17 cellular contexts compared by ENCODE assay signal in genomic region chr16:85353013-85353412, GRCh38.
"Had no signal": no experiment of that assay in that cellular context is flagged by ENCODE, and none has a peak within 500 bp of the region (broad histone marks: within the 10 kb centered on the region; RNA-seq: fewer than 3 reads in every experiment).

No MANE protein-coding gene starts in this region.

- H3K4me3 Mint-ChIP-seq: activated CD4-positive, alpha-beta T cell treated with anti-CD3 and anti-CD28 coated beads, Interleukin-2, amount 10 ng/mL, durations not matched to agents 24 days and 14 days; activated CD8-positive, alpha-beta T cell treated with anti-CD3 and anti-CD28 coated beads, Interleukin-2, amount 10 ng/mL, durations not matched to agents 7 days and 5 days; activated naive CD8-positive, alpha-beta T cell treated with anti-CD3 and anti-CD28 coated beads for 36 hours; immature natural killer cell; neural crest cell; stimulated activated naive CD8-positive, alpha-beta T cell treated with anti-CD3 and anti-CD28 coated beads, Interleukin-15, amount 100 ng/mL, for 72 hours had no signal

- ATAC-seq: activated CD8-positive, alpha-beta T cell treated with anti-CD3 and anti-CD28 coated beads, Interleukin-2, amount 10 ng/mL, durations not matched to agents 7 days and 5 days; stimulated activated naive CD8-positive, alpha-beta T cell treated with anti-CD3 and anti-CD28 coated beads, Interleukin-15, amount 100 ng/mL, for 72 hours had no signal

- H3K36me3 ChIP-seq: brain microvascular endothelial cell, esophagus squamous epithelium, thoracic aorta had no signal

- H3K27ac ChIP-seq: brain microvascular endothelial cell, thoracic aorta had no signal

- H3K4me1 Mint-ChIP-seq: activated CD4-positive, alpha-beta T cell treated with anti-CD3 and anti-CD28 coated beads, Interleukin-2, amount 10 ng/mL, durations not matched to agents 24 days and 14 days; activated naive CD8-positive, alpha-beta T cell treated with anti-CD3 and anti-CD28 coated beads for 36 hours; immature natural killer cell; stimulated activated naive CD8-positive, alpha-beta T cell treated with anti-CD3 and anti-CD28 coated beads, Interleukin-15, amount 100 ng/mL, for 72 hours had no signal

- DNase-seq: activated CD4-positive, alpha-beta T cell treated with anti-CD3 and anti-CD28 coated beads, Interleukin-2, amount 10 ng/mL, durations not matched to agents 24 days and 14 days; activated CD4-positive, CD25-positive, alpha-beta regulatory T cell; activated CD8-positive, alpha-beta memory T cell treated with anti-CD3 and anti-CD28 coated beads, Interleukin-2, amount 50 U/mL, for 4 hours; activated CD8-positive, alpha-beta T cell treated with anti-CD3 and anti-CD28 coated beads, Interleukin-2, amount 10 ng/mL, durations not matched to agents 7 days and 5 days; activated gamma-delta T cell; activated naive CD8-positive, alpha-beta T cell treated with anti-CD3 and anti-CD28 coated beads for 36 hours; activated T-cell treated with anti-CD3 and anti-CD28 coated beads, Interleukin-2, amount 50 U/mL, for 48 hours; brain microvascular endothelial cell; effector CD8-positive, alpha-beta T cell; esophagus squamous epithelium; foreskin fibroblast; immature natural killer cell; stimulated activated CD4-positive, alpha-beta T cell treated with anti-CD3 and anti-CD28 coated beads, Interleukin-1b, Interleukin-23, amount 100 ng/mL, for 48 hours; stimulated activated naive CD8-positive, alpha-beta T cell treated with anti-CD3 and anti-CD28 coated beads, Interleukin-15, amount 100 ng/mL, for 72 hours; SW 1271 had no signal

- H3K4me3 ChIP-seq: esophagus squamous epithelium, thoracic aorta had no signal

- H3K9me3 Mint-ChIP-seq: activated CD4-positive, alpha-beta T cell treated with anti-CD3 and anti-CD28 coated beads, Interleukin-2, amount 10 ng/mL, durations not matched to agents 24 days and 14 days; activated naive CD8-positive, alpha-beta T cell treated with anti-CD3 and anti-CD28 coated beads for 36 hours; immature natural killer cell; neural crest cell had no signal

- H3K27me3 ChIP-seq: brain microvascular endothelial cell had no signal

- H3K27me3 Mint-ChIP-seq: activated CD4-positive, alpha-beta T cell treated with anti-CD3 and anti-CD28 coated beads, Interleukin-2, amount 10 ng/mL, durations not matched to agents 24 days and 14 days; stimulated activated naive CD8-positive, alpha-beta T cell treated with anti-CD3 and anti-CD28 coated beads, Interleukin-15, amount 100 ng/mL, for 72 hours had no signal

- H3K9me3 ChIP-seq: esophagus squamous epithelium, thoracic aorta had no signal

- H3K27ac Mint-ChIP-seq: activated CD4-positive, alpha-beta T cell treated with anti-CD3 and anti-CD28 coated beads, Interleukin-2, amount 10 ng/mL, durations not matched to agents 24 days and 14 days; activated CD8-positive, alpha-beta T cell treated with anti-CD3 and anti-CD28 coated beads, Interleukin-2, amount 10 ng/mL, durations not matched to agents 7 days and 5 days; activated naive CD8-positive, alpha-beta T cell treated with anti-CD3 and anti-CD28 coated beads for 36 hours; immature natural killer cell; stimulated activated naive CD8-positive, alpha-beta T cell treated with anti-CD3 and anti-CD28 coated beads, Interleukin-15, amount 100 ng/mL, for 72 hours had no signal

- H3K36me3 Mint-ChIP-seq: activated naive CD8-positive, alpha-beta T cell treated with anti-CD3 and anti-CD28 coated beads for 36 hours; immature natural killer cell had no signal
